1 cellular context compared by ENCODE assay signal in the genomic region with DNA sequence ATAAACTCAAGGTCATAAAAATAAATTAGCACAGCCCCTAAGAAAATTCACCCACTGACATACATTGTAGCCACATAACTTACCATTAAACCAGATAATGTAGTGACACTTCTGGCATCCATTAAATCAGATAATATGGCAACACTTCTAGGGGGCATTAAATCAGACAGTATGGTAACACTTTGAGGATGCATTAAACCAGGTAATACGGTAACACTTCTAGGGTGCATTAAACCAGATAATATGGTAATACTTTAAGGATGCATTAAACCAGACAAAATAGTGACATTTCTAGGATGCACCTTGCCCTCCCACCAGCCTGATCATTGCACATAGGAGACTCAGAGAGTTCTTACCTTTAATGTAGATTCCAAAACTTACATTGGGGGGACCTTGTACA.
TF ChIP-seq lines count a peak whose summit lies in the region.

No MANE protein-coding gene starts in this region.

TF ChIP-seq in H1, 55 proteins besides CTCF, POLR2A, EP300 and RAD21 (continued from another document):
- TF ChIP-seq, protein P1, sequence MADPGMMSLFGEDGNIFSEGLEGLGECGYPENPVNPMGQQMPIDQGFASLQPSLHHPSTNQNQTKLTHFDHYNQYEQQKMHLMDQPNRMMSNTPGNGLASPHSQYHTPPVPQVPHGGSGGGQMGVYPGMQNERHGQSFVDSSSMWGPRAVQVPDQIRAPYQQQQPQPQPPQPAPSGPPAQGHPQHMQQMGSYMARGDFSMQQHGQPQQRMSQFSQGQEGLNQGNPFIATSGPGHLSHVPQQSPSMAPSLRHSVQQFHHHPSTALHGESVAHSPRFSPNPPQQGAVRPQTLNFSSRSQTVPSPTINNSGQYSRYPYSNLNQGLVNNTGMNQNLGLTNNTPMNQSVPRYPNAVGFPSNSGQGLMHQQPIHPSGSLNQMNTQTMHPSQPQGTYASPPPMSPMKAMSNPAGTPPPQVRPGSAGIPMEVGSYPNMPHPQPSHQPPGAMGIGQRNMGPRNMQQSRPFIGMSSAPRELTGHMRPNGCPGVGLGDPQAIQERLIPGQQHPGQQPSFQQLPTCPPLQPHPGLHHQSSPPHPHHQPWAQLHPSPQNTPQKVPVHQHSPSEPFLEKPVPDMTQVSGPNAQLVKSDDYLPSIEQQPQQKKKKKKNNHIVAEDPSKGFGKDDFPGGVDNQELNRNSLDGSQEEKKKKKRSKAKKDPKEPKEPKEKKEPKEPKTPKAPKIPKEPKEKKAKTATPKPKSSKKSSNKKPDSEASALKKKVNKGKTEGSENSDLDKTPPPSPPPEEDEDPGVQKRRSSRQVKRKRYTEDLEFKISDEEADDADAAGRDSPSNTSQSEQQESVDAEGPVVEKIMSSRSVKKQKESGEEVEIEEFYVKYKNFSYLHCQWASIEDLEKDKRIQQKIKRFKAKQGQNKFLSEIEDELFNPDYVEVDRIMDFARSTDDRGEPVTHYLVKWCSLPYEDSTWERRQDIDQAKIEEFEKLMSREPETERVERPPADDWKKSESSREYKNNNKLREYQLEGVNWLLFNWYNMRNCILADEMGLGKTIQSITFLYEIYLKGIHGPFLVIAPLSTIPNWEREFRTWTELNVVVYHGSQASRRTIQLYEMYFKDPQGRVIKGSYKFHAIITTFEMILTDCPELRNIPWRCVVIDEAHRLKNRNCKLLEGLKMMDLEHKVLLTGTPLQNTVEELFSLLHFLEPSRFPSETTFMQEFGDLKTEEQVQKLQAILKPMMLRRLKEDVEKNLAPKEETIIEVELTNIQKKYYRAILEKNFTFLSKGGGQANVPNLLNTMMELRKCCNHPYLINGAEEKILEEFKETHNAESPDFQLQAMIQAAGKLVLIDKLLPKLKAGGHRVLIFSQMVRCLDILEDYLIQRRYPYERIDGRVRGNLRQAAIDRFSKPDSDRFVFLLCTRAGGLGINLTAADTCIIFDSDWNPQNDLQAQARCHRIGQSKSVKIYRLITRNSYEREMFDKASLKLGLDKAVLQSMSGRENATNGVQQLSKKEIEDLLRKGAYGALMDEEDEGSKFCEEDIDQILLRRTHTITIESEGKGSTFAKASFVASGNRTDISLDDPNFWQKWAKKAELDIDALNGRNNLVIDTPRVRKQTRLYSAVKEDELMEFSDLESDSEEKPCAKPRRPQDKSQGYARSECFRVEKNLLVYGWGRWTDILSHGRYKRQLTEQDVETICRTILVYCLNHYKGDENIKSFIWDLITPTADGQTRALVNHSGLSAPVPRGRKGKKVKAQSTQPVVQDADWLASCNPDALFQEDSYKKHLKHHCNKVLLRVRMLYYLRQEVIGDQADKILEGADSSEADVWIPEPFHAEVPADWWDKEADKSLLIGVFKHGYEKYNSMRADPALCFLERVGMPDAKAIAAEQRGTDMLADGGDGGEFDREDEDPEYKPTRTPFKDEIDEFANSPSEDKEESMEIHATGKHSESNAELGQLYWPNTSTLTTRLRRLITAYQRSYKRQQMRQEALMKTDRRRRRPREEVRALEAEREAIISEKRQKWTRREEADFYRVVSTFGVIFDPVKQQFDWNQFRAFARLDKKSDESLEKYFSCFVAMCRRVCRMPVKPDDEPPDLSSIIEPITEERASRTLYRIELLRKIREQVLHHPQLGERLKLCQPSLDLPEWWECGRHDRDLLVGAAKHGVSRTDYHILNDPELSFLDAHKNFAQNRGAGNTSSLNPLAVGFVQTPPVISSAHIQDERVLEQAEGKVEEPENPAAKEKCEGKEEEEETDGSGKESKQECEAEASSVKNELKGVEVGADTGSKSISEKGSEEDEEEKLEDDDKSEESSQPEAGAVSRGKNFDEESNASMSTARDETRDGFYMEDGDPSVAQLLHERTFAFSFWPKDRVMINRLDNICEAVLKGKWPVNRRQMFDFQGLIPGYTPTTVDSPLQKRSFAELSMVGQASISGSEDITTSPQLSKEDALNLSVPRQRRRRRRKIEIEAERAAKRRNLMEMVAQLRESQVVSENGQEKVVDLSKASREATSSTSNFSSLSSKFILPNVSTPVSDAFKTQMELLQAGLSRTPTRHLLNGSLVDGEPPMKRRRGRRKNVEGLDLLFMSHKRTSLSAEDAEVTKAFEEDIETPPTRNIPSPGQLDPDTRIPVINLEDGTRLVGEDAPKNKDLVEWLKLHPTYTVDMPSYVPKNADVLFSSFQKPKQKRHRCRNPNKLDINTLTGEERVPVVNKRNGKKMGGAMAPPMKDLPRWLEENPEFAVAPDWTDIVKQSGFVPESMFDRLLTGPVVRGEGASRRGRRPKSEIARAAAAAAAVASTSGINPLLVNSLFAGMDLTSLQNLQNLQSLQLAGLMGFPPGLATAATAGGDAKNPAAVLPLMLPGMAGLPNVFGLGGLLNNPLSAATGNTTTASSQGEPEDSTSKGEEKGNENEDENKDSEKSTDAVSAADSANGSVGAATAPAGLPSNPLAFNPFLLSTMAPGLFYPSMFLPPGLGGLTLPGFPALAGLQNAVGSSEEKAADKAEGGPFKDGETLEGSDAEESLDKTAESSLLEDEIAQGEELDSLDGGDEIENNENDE (IDR thresholded peaks at IDR 0.05; ENCODE audit: insufficient replicate concordance, low read length): peak; percentile 100
- TF ChIP-seq EGR1 (IDR thresholded peaks at IDR 0.05; ENCODE audit: borderline replicate concordance, low read depth, low read length) (no peak), HDAC6 (IDR thresholded peaks at IDR 0.05; ENCODE audit: low read depth, low read length) (no peak), BRCA1 (IDR thresholded peaks at IDR 0.05; ENCODE audit: low read depth, low read length) (no peak), TEAD4 (IDR thresholded peaks at IDR 0.05; ENCODE audit: low read depth, low read length) (no peak)
